Comparison of ENCODE assay signal across 8 cellular contexts in genomic region chr6:146598785-146599405, GRCh38. TPM values are rescaled to one million over a fixed set of nuclear protein-coding genes. Genes with fewer than 3 reads are reported as not detected.
DNase-seq lines count a peak whose midpoint lies in the region; ATAC-seq and TF ChIP-seq lines count a peak whose summit lies in the region.

ADGB (plus strand) TSS chr6:146598972; CDS start chr6:146599041, 69 bp downstream.

- peak; percentile 98 for ATAC-seq in left lung

- H3K4me3 ChIP-seq in PC-9 (peak within 1 kb of the TSS; percentile 38; the same call in 1 of the 2 replicates), left lung (peak within 1 kb of the TSS; percentile 25 to 36), stomach (peak within 1 kb of the TSS; percentile 40 to 54 (median 49))

- POLR2A ChIA-PET in PC-9 (lab: Charles Lee; ENCODE audit: unreplicated experiment) = no interaction called here

- H3K27ac Mint-ChIP-seq in activated naive CD4-positive, alpha-beta T cell treated with anti-CD3 and anti-CD28 coated beads for 36 hours = no peak within 1 kb of the TSS

- H3K27ac ChIP-seq in PC-9 (no peak within 1 kb of the TSS), left lung (no peak within 1 kb of the TSS), stomach (no peak within 1 kb of the TSS)

- CTCF ChIA-PET in activated naive CD4-positive, alpha-beta T cell treated with anti-CD3 and anti-CD28 coated beads for 36 hours (lab: Charles Lee) = no interaction called here
- CTCF ChIA-PET in PC-9 (lab: Charles Lee) = no interaction called here

- H3K4me3 Mint-ChIP-seq in activated naive CD4-positive, alpha-beta T cell treated with anti-CD3 and anti-CD28 coated beads for 36 hours = peak within 1 kb of the TSS; percentile 17

- H3K27me3 ChIP-seq in PC-9 (ENCODE audit: insufficient read depth, low read depth) (no peaks in the 10 kb centered on the region), left lung (no peaks in the 10 kb centered on the region), stomach (no peaks in the 10 kb centered on the region)

- no peaks in the 10 kb centered on the region for H3F3A ChIP-seq in PC-9 (ENCODE audit: insufficient read depth, low read depth)

- H3K9me2 ChIP-seq in PC-9 (ENCODE audit: insufficient read depth) = no peaks in the 10 kb centered on the region

- H3K36me3 ChIP-seq in PC-9 (ENCODE audit: low read depth) (no peaks in the 10 kb centered on the region), left lung (no peaks in the 10 kb centered on the region), stomach (no peaks in the 10 kb centered on the region)

- H3K4me1 Mint-ChIP-seq in activated naive CD4-positive, alpha-beta T cell treated with anti-CD3 and anti-CD28 coated beads for 36 hours (ENCODE audit: low read depth) = peaks cover 6% of the 10 kb centered on the region

- H3K4me1 ChIP-seq in PC-9 (replicated peaks; ENCODE audit: insufficient read depth) (no peaks in the 10 kb centered on the region), left lung (peaks cover 3 to 42% of the 10 kb centered on the region in 2 donors), stomach (peaks cover 0 to 12% (median 9%) of the 10 kb centered on the region in 4 donors)

- H3K4me2 ChIP-seq in PC-9 = peak within 1 kb of the TSS; percentile 61

- H3K27me3 Mint-ChIP-seq in activated naive CD4-positive, alpha-beta T cell treated with anti-CD3 and anti-CD28 coated beads for 36 hours (ENCODE audit: low read depth) = peaks cover 20% of the 10 kb centered on the region

- BruUV-seq in PC-9 (replicated peaks; lab: Mats Ljungman, UMichigan) = no TSS peak

- H2AFZ ChIP-seq in PC-9 = peak within 1 kb of the TSS; percentile 69; the same call in 1 of the 2 replicates

- H3K9me3 ChIP-seq in PC-9 (ENCODE audit: insufficient read depth, low read depth) (no peaks in the 10 kb centered on the region), left lung (no peaks in the 10 kb centered on the region), stomach (no peaks in the 10 kb centered on the region)

- no peaks in the 10 kb centered on the region for H3K9me3 Mint-ChIP-seq in activated naive CD4-positive, alpha-beta T cell treated with anti-CD3 and anti-CD28 coated beads for 36 hours

- no peaks in the 10 kb centered on the region for H4K20me1 ChIP-seq in PC-9 (ENCODE audit: insufficient read depth)

- no peak for DNase-seq in activated naive CD4-positive, alpha-beta T cell treated with anti-CD3 and anti-CD28 coated beads for 36 hours
- no peak for DNase-seq in activated naive CD4-positive, alpha-beta T cell treated with anti-CD3 and anti-CD28 coated beads, Interleukin-2, amount 50 U/mL, for 16 hours
- DNase-seq in PC-9 (peak in 1 of 2 experiments; percentile 38), ecto neural progenitor cell (ENCODE audit: low spot score) (peak; percentile 89), left lung (peak; percentile 76 to 95), stomach (peak; percentile 45), activated gamma-delta T cell (lab: John Stamatoyannopoulos, UW) (no peak)
- DNase-seq in activated CD4-positive, CD25-positive, alpha-beta regulatory T cell treated with anti-CD3 and anti-CD28 coated beads, Interleukin-2, amount 50 U/mL, for 72 hours = no peak

- 3 to 4% (median 4%) methylated on average over 25 to 32 of the region's 32 CpGs for WGBS in stomach, 5 donors

- no peaks in the 10 kb centered on the region for H3K79me2 ChIP-seq in PC-9 (ENCODE audit: low read depth)

- no peak for TF ChIP-seq EP300 in stomach (IDR thresholded peaks at IDR 0.05)

- H3K36me3 Mint-ChIP-seq in activated naive CD4-positive, alpha-beta T cell treated with anti-CD3 and anti-CD28 coated beads for 36 hours (ENCODE audit: low read depth) = no peaks in the 10 kb centered on the region

- no peak for TF ChIP-seq POLR2A in stomach (IDR thresholded peaks at IDR 0.05)

- no peak for TF ChIP-seq CTCF in PC-9 (conservative IDR thresholded peaks at IDR 0.05)
- no peak for TF ChIP-seq CTCF in left lung (IDR thresholded peaks at IDR 0.05)
- no peak for TF ChIP-seq CTCF in stomach (IDR thresholded peaks at IDR 0.05)

- intact Hi-C loops in activated naive CD4-positive, alpha-beta T cell treated with anti-CD3 and anti-CD28 coated beads for 36 hours (cut with micrococcal nuclease) = no loop called here
- intact Hi-C loops in PC-9 (cut with micrococcal nuclease; ENCODE audit: unreplicated experiment) = no loop called here
- intact Hi-C loops in left lung (cut with DNase I) = no loop called here
- intact Hi-C loops in stomach (cut with DNase I; ENCODE audit: low total_unique reads) = no loop called here

RNA-seq across cellular contexts. Expression of gene ADGB, which starts in this region (rescaled TPM):
- not detected for total RNA-seq in activated naive CD4-positive, alpha-beta T cell treated with anti-CD3 and anti-CD28 coated beads for 36 hours
- total RNA-seq in PC-9 (2021) (not detected in 2 replicates), left lung (1 to 10 TPM in 1 of 2 donors, not detected in 1; 1.3 TPM), stomach (under 1 TPM in 1 of 5 donors, not detected in 4; 0.29 TPM)
- not detected for polyA plus RNA-seq in stomach

Comparison
In these comparisons a context has a peak if more than half of its experiments do, and no peak if none do; other contexts are left out.
1. Peak in DNase-seq and H3K4me3 ChIP-seq in stomach; RNA of the gene not detected or under 1 TPM.
2. DNase-seq: peak in ecto neural progenitor cell (single experiment) and left lung (2 of 2); none in activated naive CD4-positive, alpha-beta T cell treated with anti-CD3 and anti-CD28 coated beads for 36 hours (single experiment), activated naive CD4-positive, alpha-beta T cell treated with anti-CD3 and anti-CD28 coated beads, Interleukin-2, amount 50 U/mL, for 16 hours (single experiment), activated gamma-delta T cell (single experiment) and activated CD4-positive, CD25-positive, alpha-beta regulatory T cell treated with anti-CD3 and anti-CD28 coated beads, Interleukin-2, amount 50 U/mL, for 72 hours (single experiment).
3. Peak in every context shown above with its lines, with median percentiles within 50 percentile points of each other: H3K4me3 ChIP-seq.